Comparison of ENCODE assay signal across 21 cellular contexts in genomic region chr11:24082860-24083259, GRCh38.
"Had no signal": no experiment of that assay in that cellular context is flagged by ENCODE, and none has a peak within 500 bp of the region (broad histone marks: within the 10 kb centered on the region; RNA-seq: fewer than 3 reads in every experiment).

No MANE protein-coding gene starts in this region.

- H3K4me1 Mint-ChIP-seq: neural progenitor cell had no signal

- H3K27me3 ChIP-seq: esophagus squamous epithelium, left lung, neural progenitor cell, transverse colon, upper lobe of right lung, uterus had no signal

- ATAC-seq: effector memory CD8-positive, alpha-beta T cell; left lung; natural killer cell treated with Interleukin-12 subunit alpha and Interleukin-12 subunit beta and Interleukin-15 and Interleukin-18, amount 100 ng/mL, for 72 hours; right cardiac atrium; stimulated activated naive B cell treated with anti-CD40 and anti-IgM and Interleukin-4, amounts not matched to agents 10 μg/mL and 1 μg/mL and 100 μg/mL, for 72 hours; upper lobe of right lung had no signal

- H3K9me3 Mint-ChIP-seq: neural progenitor cell; stimulated activated naive CD8-positive, alpha-beta T cell treated with anti-CD3 and anti-CD28 coated beads, Interleukin-15, Interleukin-2, amounts not matched to agents 100 ng/mL and 50 ng/mL, for 24 hours had no signal

- H3K27me3 Mint-ChIP-seq: effector memory CD8-positive, alpha-beta T cell; stimulated activated naive B cell treated with anti-CD40 and anti-IgM and Interleukin-4, amounts not matched to agents 10 μg/mL and 1 μg/mL and 100 μg/mL, for 72 hours; stimulated activated naive CD8-positive, alpha-beta T cell treated with anti-CD3 and anti-CD28 coated beads, Interleukin-15, Interleukin-2, amounts not matched to agents 100 ng/mL and 50 ng/mL, for 24 hours had no signal

- H3K36me3 ChIP-seq: esophagus squamous epithelium, left lung, neural progenitor cell, prostate gland, transverse colon, upper lobe of right lung, uterus had no signal

- H3K4me3 Mint-ChIP-seq: effector memory CD8-positive, alpha-beta T cell; natural killer cell treated with Interleukin-12 subunit alpha and Interleukin-12 subunit beta and Interleukin-15 and Interleukin-18, amount 100 ng/mL, for 72 hours; neural progenitor cell; stimulated activated naive B cell treated with anti-CD40 and anti-IgM and Interleukin-4, amounts not matched to agents 10 μg/mL and 1 μg/mL and 100 μg/mL, for 72 hours; stimulated activated naive CD8-positive, alpha-beta T cell treated with anti-CD3 and anti-CD28 coated beads, Interleukin-15, Interleukin-2, amounts not matched to agents 100 ng/mL and 50 ng/mL, for 24 hours had no signal

- H3K27ac Mint-ChIP-seq: effector memory CD8-positive, alpha-beta T cell; natural killer cell treated with Interleukin-12 subunit alpha and Interleukin-12 subunit beta and Interleukin-15 and Interleukin-18, amount 100 ng/mL, for 72 hours; neural progenitor cell; stimulated activated naive B cell treated with anti-CD40 and anti-IgM and Interleukin-4, amounts not matched to agents 10 μg/mL and 1 μg/mL and 100 μg/mL, for 72 hours; stimulated activated naive CD8-positive, alpha-beta T cell treated with anti-CD3 and anti-CD28 coated beads, Interleukin-15, Interleukin-2, amounts not matched to agents 100 ng/mL and 50 ng/mL, for 24 hours had no signal

- H3K9me3 ChIP-seq: esophagus squamous epithelium, left lung, prostate gland, transverse colon, upper lobe of right lung, uterus had no signal

- H3K36me3 Mint-ChIP-seq: natural killer cell treated with Interleukin-12 subunit alpha and Interleukin-12 subunit beta and Interleukin-15 and Interleukin-18, amount 100 ng/mL, for 72 hours; neural progenitor cell; stimulated activated naive B cell treated with anti-CD40 and anti-IgM and Interleukin-4, amounts not matched to agents 10 μg/mL and 1 μg/mL and 100 μg/mL, for 72 hours had no signal

- DNase-seq: cerebellar nuclear complex; cortex of kidney; effector memory CD8-positive, alpha-beta T cell; erythroblast; esophagus squamous epithelium; foreskin melanocyte; kidney; left lung; right cardiac atrium; stimulated activated CD4-positive, alpha-beta T cell treated with anti-CD3 and anti-CD28 coated beads, Interleukin-15, amount 100 ng/mL, for 24 hours; stimulated activated CD4-positive, alpha-beta T cell treated with anti-CD3 and anti-CD28 coated beads, Interleukin-2, amount 100 ng/mL, for 48 hours; stimulated activated naive B cell treated with anti-CD40 and anti-IgM and Interleukin-4, amounts not matched to agents 10 μg/mL and 1 μg/mL and 100 μg/mL, for 72 hours; transverse colon; upper lobe of right lung; uterus had no signal

- H3K4me3 ChIP-seq: esophagus squamous epithelium, left lung, neural progenitor cell, prostate gland, skin epidermis, transverse colon, upper lobe of right lung, uterus had no signal

- H3K27ac ChIP-seq: esophagus squamous epithelium, left lung, neural progenitor cell, parathyroid adenoma, prostate gland, skin epidermis, transverse colon, upper lobe of right lung, uterus had no signal

- H3K4me1 ChIP-seq: esophagus squamous epithelium, left lung, neural progenitor cell, parathyroid adenoma, prostate gland, transverse colon, upper lobe of right lung, uterus had no signal
